Comparison of ENCODE assay signal across 8 cellular contexts in genomic region chr6:134240664-134241431, GRCh38.
A peak's percentile ranks its signal among the peaks of the same experiment; 100 is the strongest.
DNase-seq lines count a peak whose midpoint lies in the region; ATAC-seq, FAIRE-seq and TF ChIP-seq lines count a peak whose summit lies in the region.

No MANE protein-coding gene starts in this region.

- H3K9me3 Mint-ChIP-seq in CD4-positive, alpha-beta memory T cell: peaks cover 0 to 6% (median 0%) of the 10 kb centered on the region in 8 donors
- peaks cover 3% of the 10 kb centered on the region for H3K9me3 Mint-ChIP-seq in activated B cell treated with CpG ODN at 0.5 μM for 24 hours

- peak overlapping the region; percentile 1 to 80 (median 46) for H3K4me3 Mint-ChIP-seq in CD4-positive, alpha-beta memory T cell
- H3K4me3 Mint-ChIP-seq in activated B cell treated with CpG ODN at 0.5 μM for 24 hours: peak overlapping the region; percentile 54

- no peaks in the 10 kb centered on the region for H3K27me3 Mint-ChIP-seq in CD4-positive, alpha-beta memory T cell
- no peaks in the 10 kb centered on the region for H3K27me3 Mint-ChIP-seq in activated B cell treated with CpG ODN at 0.5 μM for 24 hours

- peaks cover 33 to 62% (median 47%) of the 10 kb centered on the region in 4 donors for H3K4me1 Mint-ChIP-seq in CD4-positive, alpha-beta memory T cell
- H3K4me1 Mint-ChIP-seq in activated B cell treated with CpG ODN at 0.5 μM for 24 hours: peaks cover 56% of the 10 kb centered on the region

- peak; percentile 83 to 95 (median 89) for DNase-seq in CD4-positive, alpha-beta memory T cell
- DNase-seq in activated B cell treated with CpG ODN at 0.5 μM for 24 hours (peak; percentile 37), bronchial epithelial cell (ENCODE audit: low read depth) (peak; percentile 85), NCI-H1930 (lab: John Stamatoyannopoulos, UW) (no peak), SHP77 treated with DMSO at 0.1 percent for 48 hours (lab: John Stamatoyannopoulos, UW) (no peak), DMS 273 treated with DMSO at 0.1 percent for 48 hours (lab: John Stamatoyannopoulos, UW) (no peak)
- DNase-seq in stimulated activated CD4-positive, alpha-beta T cell treated with anti-CD3 and anti-CD28 coated beads, Interleukin-12 subunit alpha, Interleukin-12 subunit beta, amount 100 ng/mL, for 48 hours (ENCODE audit: low read depth in 2 of 3, low spot score in 1 of 3): peak; percentile 40 to 47 (median 42)

- POLR2A ChIA-PET in CD4-positive, alpha-beta memory T cell (lab: Charles Lee; ENCODE audit: partially characterized antibody): no interaction called here
- POLR2A ChIA-PET in activated B cell treated with CpG ODN at 0.5 μM for 24 hours (lab: Charles Lee): interaction anchor here (0.6 to 1.7 kb wide), 6 partner anchors 8 to 1151 kb away, joined by 3 to 8 read pairs (median 4); partner anchors contain the start of gene HBS1L

- H3K4me3 ChIP-seq in CD4-positive, alpha-beta memory T cell (ENCODE audit: low read length in 2 of 2): no peak overlapping the region
- H3K4me3 ChIP-seq in bronchial epithelial cell (ENCODE audit: low read depth, low read length): no peak overlapping the region

- CTCF ChIA-PET in CD4-positive, alpha-beta memory T cell (lab: Charles Lee; ENCODE audit: partially characterized antibody): interaction anchor here (0.8 to 2.6 kb wide), 6 partner anchors 35 to 400 kb away, joined by 3 to 7 read pairs (median 3); no protein-coding TSS in a partner anchor
- CTCF ChIA-PET in activated B cell treated with CpG ODN at 0.5 μM for 24 hours (lab: Charles Lee): no interaction called here

- FAIRE-seq in bronchial epithelial cell (lab: Jason Lieb, UNC): no peak

- no peaks in the 10 kb centered on the region for H3K9me3 ChIP-seq in CD4-positive, alpha-beta memory T cell (ENCODE audit: control insufficient read depth in 1 of 2, low read length in 2 of 2)

- H3K27ac Mint-ChIP-seq in CD4-positive, alpha-beta memory T cell: peak overlapping the region; percentile 77 to 94 (median 92)
- peak overlapping the region; percentile 94 for H3K27ac Mint-ChIP-seq in activated B cell treated with CpG ODN at 0.5 μM for 24 hours

- TF ChIP-seq CTCF in activated B cell treated with CpG ODN at 0.5 μM for 24 hours (IDR thresholded peaks at IDR 0.05) (no peak), bronchial epithelial cell (IDR thresholded peaks at IDR 0.05; ENCODE audit: insufficient read depth, low read length, severe bottlenecking) (no peak)

- peaks cover 49% of the 10 kb centered on the region for H3K4me1 ChIP-seq in CD4-positive, alpha-beta memory T cell (ENCODE audit: insufficient read depth, low read length)

- no peaks in the 10 kb centered on the region for H3K36me3 ChIP-seq in CD4-positive, alpha-beta memory T cell (ENCODE audit: insufficient read depth, low read length)
- no peaks in the 10 kb centered on the region for H3K36me3 ChIP-seq in bronchial epithelial cell (ENCODE audit: control insufficient read depth, insufficient read depth, low read length)

- peak overlapping the region; percentile 52 for H3K27ac ChIP-seq in CD4-positive, alpha-beta memory T cell (ENCODE audit: low read depth, low read length)

- H3K36me3 Mint-ChIP-seq in CD4-positive, alpha-beta memory T cell: no peaks in the 10 kb centered on the region
- H3K36me3 Mint-ChIP-seq in activated B cell treated with CpG ODN at 0.5 μM for 24 hours (ENCODE audit: low read depth): no peaks in the 10 kb centered on the region

- intact Hi-C loops in CD4-positive, alpha-beta memory T cell (cut with micrococcal nuclease): loop anchor here (1.0 kb wide), 1 partner anchor 63 kb away; no protein-coding TSS in a partner anchor
- intact Hi-C loops in activated B cell treated with CpG ODN at 0.5 μM for 24 hours (cut with micrococcal nuclease): loop anchor here (1.0 to 10.0 kb wide), 3 partner anchors 138 to 1726 kb away; partner anchors contain the start of gene STX7

- no peaks in the 10 kb centered on the region for H3K27me3 ChIP-seq in CD4-positive, alpha-beta memory T cell (ENCODE audit: insufficient read depth, low read length)
- H3K27me3 ChIP-seq in bronchial epithelial cell (ENCODE audit: control insufficient read depth, insufficient read depth, low read length): no peaks in the 10 kb centered on the region

- ATAC-seq in activated B cell treated with CpG ODN at 0.5 μM for 24 hours (ENCODE audit: low read depth) (peak; percentile 70), HG02885 (IDR thresholded peaks at IDR 0.05; ENCODE audit: poor library complexity, unreplicated experiment) (no peak)

Comparison
In these comparisons a context has a peak if more than half of its experiments do, and no peak if none do; other contexts are left out.
1. DNase-seq: peak in CD4-positive, alpha-beta memory T cell (5 of 5), activated B cell treated with CpG ODN at 0.5 μM for 24 hours (single experiment), bronchial epithelial cell (single experiment) and stimulated activated CD4-positive, alpha-beta T cell treated with anti-CD3 and anti-CD28 coated beads, Interleukin-12 subunit alpha, Interleukin-12 subunit beta, amount 100 ng/mL, for 48 hours (3 of 3); none in NCI-H1930 (0 of 2), SHP77 treated with DMSO at 0.1 percent for 48 hours (single experiment) and DMS 273 treated with DMSO at 0.1 percent for 48 hours (single experiment).